In the genomic region with DNA sequence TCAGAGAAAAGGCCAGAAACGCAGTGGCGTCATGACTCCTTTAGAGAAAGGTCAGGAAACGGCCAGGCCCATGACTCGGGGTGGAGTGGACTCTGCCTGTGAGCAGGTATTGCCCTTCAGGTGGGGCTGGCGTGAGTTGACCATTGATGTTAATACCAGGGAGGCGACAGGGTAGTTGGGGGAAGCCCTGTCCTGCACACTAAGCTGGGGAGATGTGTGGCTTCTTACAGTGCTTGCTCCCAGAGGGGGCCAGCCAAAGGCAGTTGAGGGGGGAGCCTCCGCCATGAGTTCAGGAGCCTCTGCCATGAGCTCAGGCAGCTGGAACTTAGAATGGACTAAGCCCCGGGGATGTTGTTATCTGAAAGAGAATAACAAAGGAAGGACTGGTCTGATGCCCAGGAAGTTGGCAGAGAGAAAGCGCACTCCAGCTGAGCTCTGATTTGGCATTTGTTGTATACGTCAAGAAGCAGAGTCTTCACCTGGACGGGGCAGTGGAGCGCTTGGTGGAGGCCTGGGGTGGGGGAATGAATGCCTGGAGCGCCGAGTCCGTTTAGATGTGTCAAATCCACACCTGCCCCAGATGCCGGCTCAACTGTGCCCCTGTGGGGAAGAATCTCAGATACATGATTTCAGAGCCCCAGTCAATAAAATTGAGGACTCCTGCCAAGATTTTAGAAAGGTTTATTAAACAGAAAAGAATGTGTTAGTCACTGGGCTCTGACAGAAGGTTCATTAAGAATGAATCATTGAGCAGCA, we compare ENCODE assay signal across 12 cellular contexts.
DNase-seq lines count a peak whose midpoint lies in the region; ATAC-seq and TF ChIP-seq lines count a peak whose summit lies in the region.
"Had no signal": no experiment of that assay in that cellular context is flagged by ENCODE, and none has a peak within 500 bp of the region (broad histone marks: within the 10 kb centered on the region; RNA-seq: fewer than 3 reads in every experiment).

No MANE protein-coding gene starts in this region.

- ATAC-seq in HG03039 (IDR thresholded peaks at IDR 0.05; ENCODE audit: unreplicated experiment) (no peak), HG02759 (IDR thresholded peaks at IDR 0.05; ENCODE audit: unreplicated experiment) (no peak)

- no peaks in the 10 kb centered on the region for H3K27me3 Mint-ChIP-seq in progenitor cell of endocrine pancreas

- H3K36me3 Mint-ChIP-seq in progenitor cell of endocrine pancreas (ENCODE audit: insufficient read depth) = peaks cover 7% of the 10 kb centered on the region

- DNase-seq in EH (ENCODE audit: low read depth) (peak; percentile 81), NCI-H2081 treated with DMSO at 0.1 percent for 48 hours (lab: John Stamatoyannopoulos, UW) (peak; percentile 26), cerebellar cortex (ENCODE audit: low spot score) (peak; percentile 46), mucosa of gallbladder (ENCODE audit: low spot score) (peak; percentile 68), progenitor cell of endocrine pancreas (ENCODE audit: low spot score, unreplicated experiment) (no peak)
- no peak for DNase-seq in activated CD4-positive, alpha-beta T cell treated with anti-CD3 and anti-CD28 coated beads for 1 hour
- DNase-seq: activated CD4-positive, alpha-beta T cell treated with anti-CD3 and anti-CD28 coated beads, Interleukin-2, amount 50 U/mL, for 48 hours; adrenal gland; SIG-M5; stimulated activated CD4-positive, alpha-beta T cell treated with anti-CD3 and anti-CD28 coated beads, Interleukin-12 subunit alpha, Interleukin-12 subunit beta, amount 100 ng/mL, for 4 hours had no signal

- H3K9me3 Mint-ChIP-seq in progenitor cell of endocrine pancreas (ENCODE audit: low read depth) = no peaks in the 10 kb centered on the region

- no peak overlapping the region for H3K4me3 Mint-ChIP-seq in progenitor cell of endocrine pancreas (ENCODE audit: low read depth)

- H3K27ac Mint-ChIP-seq in progenitor cell of endocrine pancreas = no peak overlapping the region

- H3K4me1 Mint-ChIP-seq in progenitor cell of endocrine pancreas (ENCODE audit: low read depth) = no peaks in the 10 kb centered on the region

- no peak for TF ChIP-seq CTCF in progenitor cell of endocrine pancreas (IDR thresholded peaks at IDR 0.05; ENCODE audit: unreplicated experiment)

Comparison
In these comparisons a context has a peak if more than half of its experiments do, and no peak if none do; other contexts are left out.
1. DNase-seq: peak in EH (single experiment), NCI-H2081 treated with DMSO at 0.1 percent for 48 hours (single experiment), cerebellar cortex (single experiment) and mucosa of gallbladder (single experiment); none in activated CD4-positive, alpha-beta T cell treated with anti-CD3 and anti-CD28 coated beads for 1 hour (single experiment) and progenitor cell of endocrine pancreas (single experiment).